ENCODE assay signal across 17 cellular contexts in genomic region chr5:157941616-157942015, GRCh38.
A peak's percentile ranks its signal among the peaks of the same experiment; 100 is the strongest.
DNase-seq lines count a peak whose midpoint lies in the region; ATAC-seq, FAIRE-seq and TF ChIP-seq lines count a peak whose summit lies in the region.
"Had no signal": no experiment of that assay in that cellular context is flagged by ENCODE, and none has a peak within 500 bp of the region (broad histone marks: within the 10 kb centered on the region; RNA-seq: fewer than 3 reads in every experiment).

No MANE protein-coding gene starts in this region.

- peak; percentile 31 for FAIRE-seq in HTR-8/SVneo (lab: Jason Lieb, UNC)
- FAIRE-seq: A549, D721Med, K562 had no signal

- H3K4me1 ChIP-seq in RWPE2 (ENCODE audit: insufficient read depth, poor library complexity, severe bottlenecking) = no peaks in the 10 kb centered on the region
- no peaks in the 10 kb centered on the region for H3K4me1 ChIP-seq in BE2C
- H3K4me1 ChIP-seq: A549 had no signal

- DNase-seq in HTR-8/SVneo (ENCODE audit: insufficient read length, low spot score) = no peak
- DNase-seq in RWPE2 (ENCODE audit: low spot score) = no peak
- DNase-seq in kidney glomerular epithelial cell (lab: John Stamatoyannopoulos, UW) = peak; percentile 7
- no peak for DNase-seq in BE2C
- DNase-seq in hippocampal formation (lab: John Stamatoyannopoulos, UW) = no peak
- DNase-seq: CD8-positive, alpha-beta T cell; COR-L47; DMS153; DND-41; GOT3; HCEC 1CT; HFFc6 had no signal

- 0 out of 3 replicates have a peak, but pooled peaks have one; percentile 44 for ATAC-seq in RWPE2 (ENCODE audit: low read depth)
- no peak for ATAC-seq in HG03432 (IDR thresholded peaks at IDR 0.05; ENCODE audit: unreplicated experiment)
- ATAC-seq in GM21529 (IDR thresholded peaks at IDR 0.05; ENCODE audit: unreplicated experiment) = no peak
- ATAC-seq: A549; CD8-positive, alpha-beta T cell; K562 had no signal

- no peaks in the 10 kb centered on the region for H3K9me3 ChIP-seq in RWPE2 (ENCODE audit: severe bottlenecking)
- H3K9me3 ChIP-seq in BE2C = no peaks in the 10 kb centered on the region
- H3K9me3 ChIP-seq: A549 had no signal

- H3K4me3 ChIP-seq in RWPE2 (ENCODE audit: severe bottlenecking) (no peak overlapping the region), BE2C (ENCODE audit: low read depth, low read length) (no peak overlapping the region)
- H3K4me3 ChIP-seq: A549, K562 had no signal

- H3K36me3 ChIP-seq in RWPE2 (ENCODE audit: low read depth) (no peaks in the 10 kb centered on the region), BE2C (no peaks in the 10 kb centered on the region)

- H3K27ac ChIP-seq in RWPE2 (ENCODE audit: poor library complexity, severe bottlenecking) = no peak overlapping the region
- H3K27ac ChIP-seq: A549 had no signal

- TF ChIP-seq CTCF in RWPE2 (IDR thresholded peaks at IDR 0.05; ENCODE audit: poor library complexity, severe bottlenecking) (no peak), BE2C (IDR thresholded peaks at IDR 0.05; ENCODE audit: low read depth, low read length) (no peak)

- H3K27me3 ChIP-seq in RWPE2 (ENCODE audit: insufficient read depth, poor library complexity, severe bottlenecking) (no peaks in the 10 kb centered on the region), BE2C (no peaks in the 10 kb centered on the region)
